ENCODE assay signal across 1 cellular context in genomic region chr7:153412824-153413198, GRCh38.
TF ChIP-seq lines count a peak whose summit lies in the region.

No MANE protein-coding gene starts in this region.

TF ChIP-seq in K562, 482 proteins besides CTCF, POLR2A, EP300 and RAD21 (continued from another document):
- TF ChIP-seq ZNF592 (IDR thresholded peaks at IDR 0.05) = 0 out of 2 replicates have a peak, but pooled peaks have one; percentile 28
